Comparison of ENCODE assay signal across 1 cellular context in the genomic region with DNA sequence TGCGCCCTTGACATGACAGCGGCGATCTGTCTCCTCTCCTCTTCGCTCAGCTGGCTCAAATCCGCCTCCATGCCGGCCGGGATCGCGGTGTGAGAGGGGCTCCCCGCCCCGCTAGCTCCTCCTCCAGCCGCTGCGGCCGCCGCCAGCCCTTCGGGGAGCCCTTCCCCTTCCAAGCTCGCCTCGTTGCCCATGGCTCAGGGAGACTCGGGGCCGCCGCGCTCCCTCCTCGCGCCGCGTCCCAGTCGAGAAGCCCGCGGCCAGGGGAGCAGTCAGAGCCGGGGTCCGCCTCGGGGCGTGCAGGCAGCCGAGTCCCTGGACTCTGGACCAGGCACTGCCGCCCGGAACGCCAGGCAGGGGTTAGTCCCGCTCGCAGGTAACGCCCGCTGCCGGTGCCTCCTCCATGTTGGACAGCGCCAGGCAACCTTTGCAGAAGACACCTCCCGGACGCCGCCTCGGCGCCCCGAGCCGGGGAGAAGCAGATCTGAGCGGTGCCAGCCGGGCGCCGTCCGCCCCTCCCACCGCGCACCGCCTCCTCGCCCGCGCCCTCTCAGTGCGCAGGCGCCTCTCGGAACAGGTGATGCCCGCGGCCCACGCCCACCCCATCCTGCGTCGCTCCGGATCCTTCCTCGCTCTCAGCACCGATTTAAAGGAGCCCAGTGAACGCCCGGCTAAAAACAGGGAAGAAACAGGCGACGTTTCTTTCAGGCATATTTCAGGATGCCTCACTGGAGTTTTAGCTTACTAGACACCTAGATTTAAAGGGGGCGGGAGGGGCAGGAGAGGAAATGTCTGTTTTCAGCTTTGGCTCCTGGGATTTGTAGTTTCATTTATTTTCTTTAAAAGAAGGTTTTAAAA.
TF ChIP-seq lines count a peak whose summit lies in the region.

A gene with protein sequence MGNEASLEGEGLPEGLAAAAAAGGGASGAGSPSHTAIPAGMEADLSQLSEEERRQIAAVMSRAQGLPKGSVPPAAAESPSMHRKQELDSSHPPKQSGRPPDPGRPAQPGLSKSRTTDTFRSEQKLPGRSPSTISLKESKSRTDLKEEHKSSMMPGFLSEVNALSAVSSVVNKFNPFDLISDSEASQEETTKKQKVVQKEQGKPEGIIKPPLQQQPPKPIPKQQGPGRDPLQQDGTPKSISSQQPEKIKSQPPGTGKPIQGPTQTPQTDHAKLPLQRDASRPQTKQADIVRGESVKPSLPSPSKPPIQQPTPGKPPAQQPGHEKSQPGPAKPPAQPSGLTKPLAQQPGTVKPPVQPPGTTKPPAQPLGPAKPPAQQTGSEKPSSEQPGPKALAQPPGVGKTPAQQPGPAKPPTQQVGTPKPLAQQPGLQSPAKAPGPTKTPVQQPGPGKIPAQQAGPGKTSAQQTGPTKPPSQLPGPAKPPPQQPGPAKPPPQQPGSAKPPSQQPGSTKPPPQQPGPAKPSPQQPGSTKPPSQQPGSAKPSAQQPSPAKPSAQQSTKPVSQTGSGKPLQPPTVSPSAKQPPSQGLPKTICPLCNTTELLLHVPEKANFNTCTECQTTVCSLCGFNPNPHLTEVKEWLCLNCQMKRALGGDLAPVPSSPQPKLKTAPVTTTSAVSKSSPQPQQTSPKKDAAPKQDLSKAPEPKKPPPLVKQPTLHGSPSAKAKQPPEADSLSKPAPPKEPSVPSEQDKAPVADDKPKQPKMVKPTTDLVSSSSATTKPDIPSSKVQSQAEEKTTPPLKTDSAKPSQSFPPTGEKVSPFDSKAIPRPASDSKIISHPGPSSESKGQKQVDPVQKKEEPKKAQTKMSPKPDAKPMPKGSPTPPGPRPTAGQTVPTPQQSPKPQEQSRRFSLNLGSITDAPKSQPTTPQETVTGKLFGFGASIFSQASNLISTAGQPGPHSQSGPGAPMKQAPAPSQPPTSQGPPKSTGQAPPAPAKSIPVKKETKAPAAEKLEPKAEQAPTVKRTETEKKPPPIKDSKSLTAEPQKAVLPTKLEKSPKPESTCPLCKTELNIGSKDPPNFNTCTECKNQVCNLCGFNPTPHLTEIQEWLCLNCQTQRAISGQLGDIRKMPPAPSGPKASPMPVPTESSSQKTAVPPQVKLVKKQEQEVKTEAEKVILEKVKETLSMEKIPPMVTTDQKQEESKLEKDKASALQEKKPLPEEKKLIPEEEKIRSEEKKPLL (N-terminal part only) (minus strand): TSS at position 483 of the 855 bp plus-strand sequence. CDS start 292 bp downstream, at position 191.

TF ChIP-seq in K562, 482 proteins besides CTCF, POLR2A, EP300 and RAD21:
- TF ChIP-seq ZNF354B (CRISPR knock-in tag; IDR thresholded peaks at IDR 0.05) (no peak), NRF1 (conservative IDR thresholded peaks at IDR 0.05 in 1 of 2, IDR thresholded peaks at IDR 0.05 in 1 of 2) (peak; percentile 71 to 74), ZNF384 (IDR thresholded peaks at IDR 0.05; ENCODE audit: low read depth, low read length) (no peak), MCM5 (IDR thresholded peaks at IDR 0.05; ENCODE audit: low read depth) (no peak), ZFPM2 (CRISPR knock-in tag; IDR thresholded peaks at IDR 0.05) (no peak), RBFOX2 (IDR thresholded peaks at IDR 0.05; ENCODE audit: low read depth, low read length) (no peak), CBX1 (IDR thresholded peaks at IDR 0.05; ENCODE audit: low read depth) (no peak), HNRNPK (IDR thresholded peaks at IDR 0.05; ENCODE audit: low read depth, low read length, poor library complexity, severe bottlenecking) (no peak), PHB2 (IDR thresholded peaks at IDR 0.05; ENCODE audit: low read depth) (no peak), KAT2B (IDR thresholded peaks at IDR 0.05; ENCODE audit: low read depth, low read length) (no peak)
- TF ChIP-seq, protein P1, sequence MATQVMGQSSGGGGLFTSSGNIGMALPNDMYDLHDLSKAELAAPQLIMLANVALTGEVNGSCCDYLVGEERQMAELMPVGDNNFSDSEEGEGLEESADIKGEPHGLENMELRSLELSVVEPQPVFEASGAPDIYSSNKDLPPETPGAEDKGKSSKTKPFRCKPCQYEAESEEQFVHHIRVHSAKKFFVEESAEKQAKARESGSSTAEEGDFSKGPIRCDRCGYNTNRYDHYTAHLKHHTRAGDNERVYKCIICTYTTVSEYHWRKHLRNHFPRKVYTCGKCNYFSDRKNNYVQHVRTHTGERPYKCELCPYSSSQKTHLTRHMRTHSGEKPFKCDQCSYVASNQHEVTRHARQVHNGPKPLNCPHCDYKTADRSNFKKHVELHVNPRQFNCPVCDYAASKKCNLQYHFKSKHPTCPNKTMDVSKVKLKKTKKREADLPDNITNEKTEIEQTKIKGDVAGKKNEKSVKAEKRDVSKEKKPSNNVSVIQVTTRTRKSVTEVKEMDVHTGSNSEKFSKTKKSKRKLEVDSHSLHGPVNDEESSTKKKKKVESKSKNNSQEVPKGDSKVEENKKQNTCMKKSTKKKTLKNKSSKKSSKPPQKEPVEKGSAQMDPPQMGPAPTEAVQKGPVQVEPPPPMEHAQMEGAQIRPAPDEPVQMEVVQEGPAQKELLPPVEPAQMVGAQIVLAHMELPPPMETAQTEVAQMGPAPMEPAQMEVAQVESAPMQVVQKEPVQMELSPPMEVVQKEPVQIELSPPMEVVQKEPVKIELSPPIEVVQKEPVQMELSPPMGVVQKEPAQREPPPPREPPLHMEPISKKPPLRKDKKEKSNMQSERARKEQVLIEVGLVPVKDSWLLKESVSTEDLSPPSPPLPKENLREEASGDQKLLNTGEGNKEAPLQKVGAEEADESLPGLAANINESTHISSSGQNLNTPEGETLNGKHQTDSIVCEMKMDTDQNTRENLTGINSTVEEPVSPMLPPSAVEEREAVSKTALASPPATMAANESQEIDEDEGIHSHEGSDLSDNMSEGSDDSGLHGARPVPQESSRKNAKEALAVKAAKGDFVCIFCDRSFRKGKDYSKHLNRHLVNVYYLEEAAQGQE (CRISPR knock-in tag; IDR thresholded peaks at IDR 0.05; ENCODE audit: low read depth) = no peak
- TF ChIP-seq, protein P2, sequence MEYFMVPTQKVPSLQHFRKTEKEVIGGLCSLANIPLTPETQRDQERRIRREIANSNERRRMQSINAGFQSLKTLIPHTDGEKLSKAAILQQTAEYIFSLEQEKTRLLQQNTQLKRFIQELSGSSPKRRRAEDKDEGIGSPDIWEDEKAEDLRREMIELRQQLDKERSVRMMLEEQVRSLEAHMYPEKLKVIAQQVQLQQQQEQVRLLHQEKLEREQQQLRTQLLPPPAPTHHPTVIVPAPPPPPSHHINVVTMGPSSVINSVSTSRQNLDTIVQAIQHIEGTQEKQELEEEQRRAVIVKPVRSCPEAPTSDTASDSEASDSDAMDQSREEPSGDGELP (CRISPR knock-in tag; IDR thresholded peaks at IDR 0.05; ENCODE audit: borderline replicate concordance) = peak; percentile 26; the same call in 1 of the 2 replicates
- TF ChIP-seq, protein P3, sequence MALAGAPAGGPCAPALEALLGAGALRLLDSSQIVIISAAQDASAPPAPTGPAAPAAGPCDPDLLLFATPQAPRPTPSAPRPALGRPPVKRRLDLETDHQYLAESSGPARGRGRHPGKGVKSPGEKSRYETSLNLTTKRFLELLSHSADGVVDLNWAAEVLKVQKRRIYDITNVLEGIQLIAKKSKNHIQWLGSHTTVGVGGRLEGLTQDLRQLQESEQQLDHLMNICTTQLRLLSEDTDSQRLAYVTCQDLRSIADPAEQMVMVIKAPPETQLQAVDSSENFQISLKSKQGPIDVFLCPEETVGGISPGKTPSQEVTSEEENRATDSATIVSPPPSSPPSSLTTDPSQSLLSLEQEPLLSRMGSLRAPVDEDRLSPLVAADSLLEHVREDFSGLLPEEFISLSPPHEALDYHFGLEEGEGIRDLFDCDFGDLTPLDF (CRISPR knock-in tag; IDR thresholded peaks at IDR 0.05) = no peak
